11 cellular contexts compared by ENCODE assay signal in genomic region chr19:46610851-46611770, GRCh38. TPM values are rescaled to one million over a fixed set of nuclear protein-coding genes. Genes with fewer than 3 reads are reported as not detected.
DNase-seq lines count a peak whose midpoint lies in the region; ATAC-seq and TF ChIP-seq lines count a peak whose summit lies in the region.
"Had no signal": no experiment of that assay in that cellular context is flagged by ENCODE, and none has a peak within 500 bp of the region (broad histone marks: within the 10 kb centered on the region; RNA-seq: fewer than 3 reads in every experiment).

No MANE protein-coding gene starts in this region.

- H3K4me1 Mint-ChIP-seq in activated CD4-positive, alpha-beta memory T cell treated with anti-CD3 and anti-CD28 coated beads for 36 hours (ENCODE audit: low read depth) = peaks cover 50% of the 10 kb centered on the region
- peaks cover 17% of the 10 kb centered on the region for H3K4me1 Mint-ChIP-seq in type B pancreatic cell (ENCODE audit: unreplicated experiment)

- H3K4me3 ChIP-seq in right cardiac atrium (ENCODE audit: low read length) = no peak overlapping the region
- H3K4me3 ChIP-seq: SJSA1 had no signal

- WGBS in right cardiac atrium = 69% methylated on average over 17 of the region's 17 CpGs

- H3K9me3 ChIP-seq in right cardiac atrium (ENCODE audit: control insufficient read depth, low read length) = no peaks in the 10 kb centered on the region
- H3K9me3 ChIP-seq: SJSA1 had no signal

- no peaks in the 10 kb centered on the region for H3K27me3 Mint-ChIP-seq in activated CD4-positive, alpha-beta memory T cell treated with anti-CD3 and anti-CD28 coated beads for 36 hours
- H3K27me3 Mint-ChIP-seq in type B pancreatic cell = no peaks in the 10 kb centered on the region

- ATAC-seq in right cardiac atrium = no peak

- CTCF ChIA-PET in activated CD4-positive, alpha-beta memory T cell treated with anti-CD3 and anti-CD28 coated beads for 36 hours (lab: Charles Lee) = interaction anchor here (0.6 to 13.2 kb wide), 11 partner anchors 9 to 173 kb away, joined by 3 to 319 read pairs (median 4); partner anchors contain the start of genes CALM3, DACT3 and PTGIR

- peak; percentile 52 for DNase-seq in stimulated activated CD4-positive, alpha-beta T cell treated with anti-CD3 and anti-CD28 coated beads, Interleukin-15, amount 100 ng/mL, for 24 hours
- no peak for DNase-seq in stimulated activated CD4-positive, alpha-beta T cell treated with anti-CD3 and anti-CD28 coated beads, Interleukin-2, amount 100 ng/mL, for 48 hours
- peak; percentile 54 for DNase-seq in activated CD4-positive, alpha-beta memory T cell treated with anti-CD3 and anti-CD28 coated beads for 36 hours
- DNase-seq in right cardiac atrium = peak in 2 of 3 donors; percentile 4 to 40
- DNase-seq in type B pancreatic cell (ENCODE audit: extremely low spot score, unreplicated experiment) = no peak
- DNase-seq in COR-L47 (lab: John Stamatoyannopoulos, UW) = no peak
- no peak for DNase-seq in NCI-H2171 treated with DMSO at 0.1 percent for 48 hours (lab: John Stamatoyannopoulos, UW)
- no peak for DNase-seq in cortex of kidney (lab: John Stamatoyannopoulos, UW)
- DNase-seq: trophoblast cell had no signal

- TF ChIP-seq CTCF in type B pancreatic cell (conservative IDR thresholded peaks at IDR 0.05) = no peak

- no peak overlapping the region for H3K27ac ChIP-seq in right cardiac atrium (ENCODE audit: low read length)
- H3K27ac ChIP-seq: SJSA1 had no signal

- no peaks in the 10 kb centered on the region for H3K9me3 Mint-ChIP-seq in activated CD4-positive, alpha-beta memory T cell treated with anti-CD3 and anti-CD28 coated beads for 36 hours
- no peaks in the 10 kb centered on the region for H3K9me3 Mint-ChIP-seq in type B pancreatic cell

- H3K27ac Mint-ChIP-seq in activated CD4-positive, alpha-beta memory T cell treated with anti-CD3 and anti-CD28 coated beads for 36 hours = peak overlapping the region; percentile 71
- peak overlapping the region; percentile 58 for H3K27ac Mint-ChIP-seq in type B pancreatic cell

- peak overlapping the region; percentile 50 for H3K4me3 Mint-ChIP-seq in activated CD4-positive, alpha-beta memory T cell treated with anti-CD3 and anti-CD28 coated beads for 36 hours
- H3K4me3 Mint-ChIP-seq in type B pancreatic cell = no peak overlapping the region

- no peaks in the 10 kb centered on the region for H3K27me3 ChIP-seq in right cardiac atrium (ENCODE audit: control insufficient read depth, insufficient read depth)
- H3K27me3 ChIP-seq: SJSA1 had no signal

- intact Hi-C loops in activated CD4-positive, alpha-beta memory T cell treated with anti-CD3 and anti-CD28 coated beads for 36 hours (cut with micrococcal nuclease) = loop anchor here (1.0 kb wide), 1 partner anchor 8 kb away; no protein-coding TSS in a partner anchor
- intact Hi-C loops in right cardiac atrium (cut with DNase I) = loop anchor here in 2 of 4 donors (10.0 kb wide), 2 partner anchors 54 to 234 kb away; partner anchors contain the start of gene DACT3 (in 1 of the 2)

- H3K4me1 ChIP-seq in right cardiac atrium (ENCODE audit: control insufficient read depth, insufficient read depth, low read length) = no peaks in the 10 kb centered on the region

- peaks cover 36% of the 10 kb centered on the region for H3K36me3 Mint-ChIP-seq in activated CD4-positive, alpha-beta memory T cell treated with anti-CD3 and anti-CD28 coated beads for 36 hours
- peaks cover 16% of the 10 kb centered on the region for H3K36me3 Mint-ChIP-seq in type B pancreatic cell

- POLR2A ChIA-PET in activated CD4-positive, alpha-beta memory T cell treated with anti-CD3 and anti-CD28 coated beads for 36 hours (lab: Charles Lee) = interaction anchor here (0.7 to 3.5 kb wide), 5 partner anchors 9 to 86 kb away, joined by 3 to 50 read pairs (median 4); partner anchors contain the start of genes CALM3 and DACT3

RNA-seq across cellular contexts. Expression of gene CALM3, which starts 10.0 kb away (rescaled TPM):
- total RNA-seq in activated CD4-positive, alpha-beta memory T cell treated with anti-CD3 and anti-CD28 coated beads for 36 hours = 100 to 1,000 TPM; 410 to 425 TPM
- 100 to 1,000 TPM; 232 to 357 (median 343) TPM for total RNA-seq in right cardiac atrium
- 365 TPM for polyA plus RNA-seq in right cardiac atrium
- 315 and 335 TPM in 2 replicates for total RNA-seq in type B pancreatic cell (ENCODE audit: low replicate concordance)

RNA-seq across cellular contexts. Expression of gene PTGIR, which starts 13.8 kb away (rescaled TPM):
- 10 to 100 TPM; 22.6 to 24.6 TPM for total RNA-seq in activated CD4-positive, alpha-beta memory T cell treated with anti-CD3 and anti-CD28 coated beads for 36 hours
- total RNA-seq in right cardiac atrium (10 to 100 TPM in 2 of 4 donors, 1 to 10 TPM in 2; 7.6 to 13.5 (median 9.5) TPM), type B pancreatic cell (ENCODE audit: low replicate concordance) (0.46 TPM in 1 of 2 replicates, not detected in the other)
- polyA plus RNA-seq in right cardiac atrium = 6.7 TPM
- total RNA-seq: dermis microvascular lymphatic vessel endothelial cell, SJSA1 had no signal

RNA-seq across cellular contexts. Expression of gene GNG8, which starts 24.9 kb away (rescaled TPM):
- 1 to 10 TPM; 9.5 TPM for total RNA-seq in activated CD4-positive, alpha-beta memory T cell treated with anti-CD3 and anti-CD28 coated beads for 36 hours
- total RNA-seq in right cardiac atrium = 1 to 10 TPM; 3.0 to 7.4 (median 4.7) TPM
- polyA plus RNA-seq in right cardiac atrium = not detected
- 2.4 TPM in 1 of 2 replicates, not detected in the other for total RNA-seq in type B pancreatic cell (ENCODE audit: low replicate concordance)
- total RNA-seq: dermis microvascular lymphatic vessel endothelial cell, SJSA1 had no signal

RNA-seq across cellular contexts. Expression of gene DACT3, which starts 49.9 kb away (rescaled TPM):
- 1 to 10 TPM; 2.8 to 3.0 TPM for total RNA-seq in activated CD4-positive, alpha-beta memory T cell treated with anti-CD3 and anti-CD28 coated beads for 36 hours
- total RNA-seq in right cardiac atrium = 10 to 100 TPM; 24.6 to 46.5 (median 37.2) TPM
- 28.3 TPM for polyA plus RNA-seq in right cardiac atrium
- 1.3 and 24.5 TPM in 2 replicates for total RNA-seq in type B pancreatic cell (ENCODE audit: low replicate concordance)

Comparison
In these comparisons a context has a peak if more than half of its experiments do, and no peak if none do; other contexts are left out.
1. DNase-seq: peak in stimulated activated CD4-positive, alpha-beta T cell treated with anti-CD3 and anti-CD28 coated beads, Interleukin-15, amount 100 ng/mL, for 24 hours (single experiment), activated CD4-positive, alpha-beta memory T cell treated with anti-CD3 and anti-CD28 coated beads for 36 hours (single experiment) and right cardiac atrium (2 of 3); none in stimulated activated CD4-positive, alpha-beta T cell treated with anti-CD3 and anti-CD28 coated beads, Interleukin-2, amount 100 ng/mL, for 48 hours (0 of 2), type B pancreatic cell (single experiment), COR-L47 (single experiment), NCI-H2171 treated with DMSO at 0.1 percent for 48 hours (single experiment) and cortex of kidney (single experiment).